ENCODE assay signal across 8 cellular contexts in genomic region chr19:16078759-16079707, GRCh38. TPM values are rescaled to one million over a fixed set of nuclear protein-coding genes. Genes with fewer than 3 reads are reported as not detected.
DNase-seq lines count a peak whose midpoint lies in the region; ATAC-seq and TF ChIP-seq lines count a peak whose summit lies in the region.

No MANE protein-coding gene starts in this region.

- DNase-seq in DMS 273 treated with DMSO at 0.1 percent for 48 hours (lab: John Stamatoyannopoulos, UW) (peak; percentile 97), NCI-H2029 treated with DMSO at 0.1 percent for 48 hours (lab: John Stamatoyannopoulos, UW) (peak; percentile 83), dermis blood vessel endothelial cell (peak; percentile 97), right lobe of liver (peak in 1 of 3 donors; percentile 43)
- DNase-seq in activated CD4-positive, alpha-beta T cell treated with anti-CD3 and anti-CD28 coated beads for 1 hour: peak; percentile 59
- peak; percentile 32 for DNase-seq in stimulated activated CD8-positive, alpha-beta memory T cell treated with anti-CD3 and anti-CD28 coated beads, Interleukin-12 subunit alpha, Interleukin-12 subunit beta, amount 100 ng/mL, for 4 hours (ENCODE audit: low read depth)

- peaks cover 0 to 3% (median under 1%) of the 10 kb centered on the region in 4 donors for H3K36me3 ChIP-seq in right lobe of liver

- H3K4me1 ChIP-seq in right lobe of liver: peaks cover 0 to 13% (median 0%) of the 10 kb centered on the region in 4 donors

- peak overlapping the region; percentile 92 to 96 (median 93) for H3K27ac ChIP-seq in right lobe of liver

- H3K9me3 ChIP-seq in right lobe of liver: no peaks in the 10 kb centered on the region

- H3K27me3 ChIP-seq in right lobe of liver: no peaks in the 10 kb centered on the region

- TF ChIP-seq CTCF in right lobe of liver (IDR thresholded peaks at IDR 0.05): no peak

- ATAC-seq in GM21526 (IDR thresholded peaks at IDR 0.05; ENCODE audit: low FRiP score, unreplicated experiment) (peak; percentile 40), right lobe of liver (peak; percentile 44 to 56 (median 51)), HG03280 (IDR thresholded peaks at IDR 0.05; ENCODE audit: unreplicated experiment) (no peak)

- TF ChIP-seq POLR2A in right lobe of liver (IDR thresholded peaks at IDR 0.05): peak; percentile 53

- 10% methylated on average over 17 of the region's 17 CpGs for WGBS in right lobe of liver (ENCODE audit: insufficient coverage, low coverage, low lambda C conversion rate, missing lambda C conversion rate)

- intact Hi-C loops in right lobe of liver (cut with DNase I): no loop called here

- H3K4me3 ChIP-seq in right lobe of liver: peak overlapping the region in 1 of 3 donors; percentile 59

RNA-seq across cellular contexts. Expression of gene TPM4, which starts 2.7 kb away (rescaled TPM):
- total RNA-seq in dermis blood vessel endothelial cell (533 and 897 TPM in 2 replicates), right lobe of liver (10 to 100 TPM; 13.7 to 90.2 (median 45.6) TPM)

RNA-seq across cellular contexts. Expression of gene RAB8A, which starts 32.7 kb away (rescaled TPM):
- total RNA-seq in dermis blood vessel endothelial cell (66.4 and 73.8 TPM in 2 replicates), right lobe of liver (10 to 100 TPM; 59.5 to 88.4 (median 72.5) TPM)
